In genomic region chr1:150429805-150430204, GRCh38 we compare ENCODE assay signal across 1 cellular context.
TF ChIP-seq lines count a peak whose summit lies in the region.

No MANE protein-coding gene starts in this region.

TF ChIP-seq in GM23338, 12 proteins besides CTCF, POLR2A, EP300 and RAD21 (continued from another document):
- TF ChIP-seq, protein P1, sequence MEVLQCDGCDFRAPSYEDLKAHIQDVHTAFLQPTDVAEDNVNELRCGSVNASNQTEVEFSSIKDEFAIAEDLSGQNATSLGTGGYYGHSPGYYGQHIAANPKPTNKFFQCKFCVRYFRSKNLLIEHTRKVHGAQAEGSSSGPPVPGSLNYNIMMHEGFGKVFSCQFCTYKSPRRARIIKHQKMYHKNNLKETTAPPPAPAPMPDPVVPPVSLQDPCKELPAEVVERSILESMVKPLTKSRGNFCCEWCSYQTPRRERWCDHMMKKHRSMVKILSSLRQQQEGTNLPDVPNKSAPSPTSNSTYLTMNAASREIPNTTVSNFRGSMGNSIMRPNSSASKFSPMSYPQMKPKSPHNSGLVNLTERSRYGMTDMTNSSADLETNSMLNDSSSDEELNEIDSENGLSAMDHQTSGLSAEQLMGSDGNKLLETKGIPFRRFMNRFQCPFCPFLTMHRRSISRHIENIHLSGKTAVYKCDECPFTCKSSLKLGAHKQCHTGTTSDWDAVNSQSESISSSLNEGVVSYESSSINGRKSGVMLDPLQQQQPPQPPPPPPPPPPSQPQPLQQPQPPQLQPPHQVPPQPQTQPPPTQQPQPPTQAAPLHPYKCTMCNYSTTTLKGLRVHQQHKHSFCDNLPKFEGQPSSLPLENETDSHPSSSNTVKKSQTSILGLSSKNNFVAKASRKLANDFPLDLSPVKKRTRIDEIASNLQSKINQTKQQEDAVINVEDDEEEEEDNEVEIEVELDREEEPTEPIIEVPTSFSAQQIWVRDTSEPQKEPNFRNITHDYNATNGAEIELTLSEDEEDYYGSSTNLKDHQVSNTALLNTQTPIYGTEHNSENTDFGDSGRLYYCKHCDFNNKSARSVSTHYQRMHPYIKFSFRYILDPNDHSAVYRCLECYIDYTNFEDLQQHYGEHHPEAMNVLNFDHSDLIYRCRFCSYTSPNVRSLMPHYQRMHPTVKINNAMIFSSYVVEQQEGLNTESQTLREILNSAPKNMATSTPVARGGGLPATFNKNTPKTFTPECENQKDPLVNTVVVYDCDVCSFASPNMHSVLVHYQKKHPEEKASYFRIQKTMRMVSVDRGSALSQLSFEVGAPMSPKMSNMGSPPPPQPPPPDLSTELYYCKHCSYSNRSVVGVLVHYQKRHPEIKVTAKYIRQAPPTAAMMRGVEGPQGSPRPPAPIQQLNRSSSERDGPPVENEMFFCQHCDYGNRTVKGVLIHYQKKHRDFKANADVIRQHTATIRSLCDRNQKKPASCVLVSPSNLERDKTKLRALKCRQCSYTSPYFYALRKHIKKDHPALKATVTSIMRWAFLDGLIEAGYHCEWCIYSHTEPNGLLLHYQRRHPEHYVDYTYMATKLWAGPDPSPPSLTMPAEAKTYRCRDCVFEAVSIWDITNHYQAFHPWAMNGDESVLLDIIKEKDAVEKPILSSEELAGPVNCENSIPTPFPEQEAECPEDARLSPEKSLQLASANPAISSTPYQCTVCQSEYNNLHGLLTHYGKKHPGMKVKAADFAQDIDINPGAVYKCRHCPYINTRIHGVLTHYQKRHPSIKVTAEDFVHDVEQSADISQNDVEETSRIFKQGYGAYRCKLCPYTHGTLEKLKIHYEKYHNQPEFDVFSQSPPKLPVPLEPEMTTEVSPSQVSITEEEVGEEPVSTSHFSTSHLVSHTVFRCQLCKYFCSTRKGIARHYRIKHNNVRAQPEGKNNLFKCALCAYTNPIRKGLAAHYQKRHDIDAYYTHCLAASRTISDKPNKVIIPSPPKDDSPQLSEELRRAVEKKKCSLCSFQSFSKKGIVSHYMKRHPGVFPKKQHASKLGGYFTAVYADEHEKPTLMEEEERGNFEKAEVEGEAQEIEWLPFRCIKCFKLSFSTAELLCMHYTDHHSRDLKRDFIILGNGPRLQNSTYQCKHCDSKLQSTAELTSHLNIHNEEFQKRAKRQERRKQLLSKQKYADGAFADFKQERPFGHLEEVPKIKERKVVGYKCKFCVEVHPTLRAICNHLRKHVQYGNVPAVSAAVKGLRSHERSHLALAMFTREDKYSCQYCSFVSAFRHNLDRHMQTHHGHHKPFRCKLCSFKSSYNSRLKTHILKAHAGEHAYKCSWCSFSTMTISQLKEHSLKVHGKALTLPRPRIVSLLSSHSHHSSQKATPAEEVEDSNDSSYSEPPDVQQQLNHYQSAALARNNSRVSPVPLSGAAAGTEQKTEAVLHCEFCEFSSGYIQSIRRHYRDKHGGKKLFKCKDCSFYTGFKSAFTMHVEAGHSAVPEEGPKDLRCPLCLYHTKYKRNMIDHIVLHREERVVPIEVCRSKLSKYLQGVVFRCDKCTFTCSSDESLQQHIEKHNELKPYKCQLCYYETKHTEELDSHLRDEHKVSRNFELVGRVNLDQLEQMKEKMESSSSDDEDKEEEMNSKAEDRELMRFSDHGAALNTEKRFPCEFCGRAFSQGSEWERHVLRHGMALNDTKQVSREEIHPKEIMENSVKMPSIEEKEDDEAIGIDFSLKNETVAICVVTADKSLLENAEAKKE (CRISPR knock-in tag; IDR thresholded peaks at IDR 0.05) = no peak
- TF ChIP-seq POLR2AphosphoS5 (IDR thresholded peaks at IDR 0.05; ENCODE audit: low read depth) (no peak), STAT1 (IDR thresholded peaks at IDR 0.05; ENCODE audit: unreplicated experiment) (no peak)
